ENCODE assay signal across 8 cellular contexts in the genomic region with DNA sequence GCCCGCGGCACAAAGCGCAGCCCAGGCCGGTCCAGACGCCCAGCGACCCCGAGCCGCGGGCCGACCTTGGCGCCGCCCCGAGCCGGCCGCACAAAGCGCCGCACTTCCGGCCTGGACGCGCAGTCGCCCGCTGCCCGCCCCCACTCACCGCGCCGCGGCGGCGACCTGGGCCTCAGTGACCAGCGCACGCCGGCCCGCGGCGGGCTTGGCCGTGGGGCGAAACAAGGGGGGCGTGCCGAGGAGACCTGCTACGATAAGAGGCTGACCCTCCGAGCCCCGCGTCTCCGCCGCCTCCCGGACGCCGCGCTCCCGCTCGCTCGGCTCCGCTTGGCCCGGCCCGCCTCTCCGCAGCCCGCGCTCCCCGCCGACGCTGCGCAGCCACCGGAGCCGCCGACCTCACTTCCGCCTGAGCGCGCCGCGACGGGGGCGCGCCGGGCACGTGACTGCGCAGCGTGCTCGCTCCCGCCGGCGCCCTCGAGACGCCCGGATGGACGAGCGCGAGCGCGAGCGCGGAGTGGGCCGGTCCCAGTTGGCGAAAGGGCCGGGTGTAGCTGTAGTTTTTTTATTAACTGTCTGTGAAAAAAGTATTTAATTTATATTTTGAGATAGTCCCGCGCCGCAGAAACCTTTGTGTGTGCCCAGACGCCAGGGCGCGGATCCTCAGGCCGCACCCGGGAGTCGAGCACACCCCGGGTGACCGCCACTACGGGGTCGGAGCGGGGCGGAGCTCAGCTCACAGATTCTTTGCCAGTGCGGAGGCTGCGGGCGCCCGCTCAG. TPM values are rescaled to one million over a fixed set of nuclear protein-coding genes. Genes with fewer than 3 reads are reported as not detected.
A peak's percentile ranks its signal among the peaks of the same experiment; 100 is the strongest.
DNase-seq lines count a peak whose midpoint lies in the region; ATAC-seq and TF ChIP-seq lines count a peak whose summit lies in the region.

A gene with protein sequence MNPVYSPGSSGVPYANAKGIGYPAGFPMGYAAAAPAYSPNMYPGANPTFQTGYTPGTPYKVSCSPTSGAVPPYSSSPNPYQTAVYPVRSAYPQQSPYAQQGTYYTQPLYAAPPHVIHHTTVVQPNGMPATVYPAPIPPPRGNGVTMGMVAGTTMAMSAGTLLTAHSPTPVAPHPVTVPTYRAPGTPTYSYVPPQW (minus strand): TSS at position 395 of the 777 bp plus-strand sequence. CDS start 10,814 bp downstream, outside the sequence.

- H3K4me1 ChIP-seq in right atrium auricular region (peaks cover 0 to 20% of the 10 kb centered on the region in 2 donors), rectal smooth muscle tissue (ENCODE audit: control insufficient read depth, insufficient read depth, low read length) (no peaks in the 10 kb centered on the region), vagina (peaks cover 25% of the 10 kb centered on the region)

- H3K27me3 ChIP-seq in right atrium auricular region (no peaks in the 10 kb centered on the region), rectal smooth muscle tissue (ENCODE audit: control insufficient read depth, insufficient read depth, low read length) (no peaks in the 10 kb centered on the region), vagina (no peaks in the 10 kb centered on the region)

- H3K9me3 ChIP-seq in right atrium auricular region, result no peaks in the 10 kb centered on the region
- no peaks in the 10 kb centered on the region for H3K9me3 ChIP-seq in vagina

- peak in 1 of 2 donors; percentile 93 for TF ChIP-seq POLR2A in vagina (IDR thresholded peaks at IDR 0.05)

- peak within 1 kb of the TSS; percentile 91 to 93 for H3K27ac ChIP-seq in right atrium auricular region
- peak within 1 kb of the TSS; percentile 95 for H3K27ac ChIP-seq in rectal smooth muscle tissue (ENCODE audit: low read depth, low read length)
- peak within 1 kb of the TSS; percentile 94 for H3K27ac ChIP-seq in vagina

- H3K36me3 ChIP-seq in right atrium auricular region (peaks cover 10% of the 10 kb centered on the region), rectal smooth muscle tissue (ENCODE audit: control insufficient read depth, insufficient read depth, low read length) (no peaks in the 10 kb centered on the region), vagina (peaks cover 0 to 6% of the 10 kb centered on the region in 2 donors)

- intact Hi-C loops in T-helper 2 cell treated with Interferon-gamma antibody and Interleukin-4, amounts not matched to agents 100 ng/mL and 5 ng/mL, for 36 hours (cut with micrococcal nuclease), result loop anchor here (1.0 to 5.0 kb wide), 5 partner anchors 11 to 751 kb away; a partner anchor contains a TSS
- intact Hi-C loops in vagina (cut with DNase I), result no loop called here

- peak within 1 kb of the TSS; percentile 77 for H3K9ac ChIP-seq in rectal smooth muscle tissue (ENCODE audit: low read length)

- H3K4me3 ChIP-seq in right atrium auricular region (peak within 1 kb of the TSS; percentile 65 to 71), rectal smooth muscle tissue (ENCODE audit: low read length) (peak within 1 kb of the TSS; percentile 87), vagina (peak within 1 kb of the TSS; percentile 80 to 100)

- TF ChIP-seq CTCF in right atrium auricular region (IDR thresholded peaks at IDR 0.05) (peak in 1 of 2 donors; percentile 20), vagina (IDR thresholded peaks at IDR 0.05) (no peak)

- ATAC-seq in GM18499 (IDR thresholded peaks at IDR 0.05; ENCODE audit: insufficient read depth, unreplicated experiment) (peak; percentile 61), HG02852 (IDR thresholded peaks at IDR 0.05; ENCODE audit: unreplicated experiment) (peak; percentile 81)

- DNase-seq in NCI-H1436 treated with DMSO at 0.1 percent for 48 hours (lab: John Stamatoyannopoulos, UW) (peak; percentile 5), anterior cingulate cortex (lab: John Stamatoyannopoulos, UW) (peak; percentile 40 to 93 (median 82)), right atrium auricular region (ENCODE audit: low spot score) (peak; percentile 88), vagina (ENCODE audit: extremely low spot score in 2 of 2) (peak in 1 of 2 donors; percentile 89)

RNA-seq across cellular contexts. Expression of the gene that starts here (rescaled TPM):
- 58.3 and 58.4 TPM in 2 replicates for total RNA-seq in T-helper 2 cell treated with Interferon-gamma antibody and Interleukin-4, amounts not matched to agents 100 ng/mL and 5 ng/mL, for 36 hours
- total RNA-seq in right atrium auricular region, result 100 to 1,000 TPM in 1 of 2 donors, 10 to 100 TPM in 1; 97.8 to 124 TPM
- 56.7 TPM for total RNA-seq in vagina
